In the genomic region with DNA sequence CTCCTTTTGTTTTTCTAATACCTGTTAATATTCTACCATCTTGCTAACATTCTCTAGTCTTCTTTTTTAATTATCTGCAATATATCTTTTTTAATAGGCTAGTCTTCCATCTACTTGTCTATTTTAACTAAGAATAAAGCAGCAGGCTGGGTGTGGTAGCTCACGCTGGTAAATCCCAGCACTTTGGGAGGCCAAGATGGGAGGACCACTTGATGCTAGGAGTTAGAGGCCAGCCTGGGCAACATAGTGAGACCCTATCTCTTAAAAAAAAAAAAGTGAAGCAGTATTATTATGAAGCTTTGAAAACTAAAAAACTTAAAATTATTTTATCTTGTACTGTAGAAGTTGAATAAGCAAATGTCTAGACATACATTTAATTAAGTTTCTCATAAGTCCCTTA, we compare ENCODE assay signal across 29 cellular contexts. TPM values are rescaled to one million over a fixed set of nuclear protein-coding genes. Genes with fewer than 3 reads are reported as not detected.
DNase-seq lines count a peak whose midpoint lies in the region; ATAC-seq, FAIRE-seq and TF ChIP-seq lines count a peak whose summit lies in the region.
"Had no signal": no experiment of that assay in that cellular context is flagged by ENCODE, and none has a peak within 500 bp of the region (broad histone marks: within the 10 kb centered on the region; RNA-seq: fewer than 3 reads in every experiment).

No MANE protein-coding gene starts in this region.

- no peak overlapping the region for H3K9ac ChIP-seq in K562 (ENCODE audit: insufficient read depth in 1 of 2, low read depth in 2 of 2, low read length in 2 of 2)
- H3K9ac ChIP-seq: BLaER1; BLaER1 treated with 17β-estradiol and CSF1 and Interleukin-3, amounts not matched to agents 10 nM and 100 nM had no signal

- no peak for ATAC-seq in K562
- ATAC-seq: A549; CD8-positive, alpha-beta T cell had no signal

- H3K27ac ChIP-seq in K562 (ENCODE audit: extremely low read depth, low read depth, low read length) (no peak overlapping the region), tibial artery (no peak overlapping the region)
- H3K27ac ChIP-seq: 22Rv1; A549; BLaER1; BLaER1 treated with 17β-estradiol and CSF1 and Interleukin-3, amounts not matched to agents 10 nM and 100 nM; C4-2B had no signal

- peaks cover 20% of the 10 kb centered on the region; the same call in 2 of the 3 replicates for H3K79me2 ChIP-seq in K562 (ENCODE audit: control insufficient read depth, insufficient read depth, low read length)

- in situ Hi-C loops in K562 (cut with MboI), result no loop called here

- intact Hi-C loops in K562 (cut with micrococcal nuclease), result no loop called here
- intact Hi-C loops in tibial artery (cut with DNase I; ENCODE audit: low total_unique reads), result no loop called here

- TF ChIP-seq RAD21 in K562 (CRISPR knock-in tag; conservative IDR thresholded peaks at IDR 0.05 in 1 of 2, IDR thresholded peaks at IDR 0.05 in 1 of 2), result no peak

- TF ChIP-seq POLR2A in K562 (conservative IDR thresholded peaks at IDR 0.05), result no peak

- H3K4me1 ChIP-seq in K562 (replicated peaks in 1 of 2; ENCODE audit: control insufficient read depth in 2 of 2, insufficient read depth in 2 of 2, low read length in 2 of 2) (no peaks in the 10 kb centered on the region), tibial artery (peaks cover 0 to 7% (median 0%) of the 10 kb centered on the region in 4 donors)
- H3K4me1 ChIP-seq: A549; BE2C; BLaER1; BLaER1 treated with 17β-estradiol and CSF1 and Interleukin-3, amounts not matched to agents 10 nM and 100 nM had no signal

- H3K27me3 ChIP-seq in K562 (ENCODE audit: control insufficient read depth in 2 of 2, insufficient read depth in 2 of 2, low read length in 2 of 2), result no peaks in the 10 kb centered on the region
- H3K27me3 ChIP-seq in tibial artery, result no peaks in the 10 kb centered on the region
- H3K27me3 ChIP-seq: BE2C; BLaER1; BLaER1 treated with 17β-estradiol and CSF1 and Interleukin-3, amounts not matched to agents 10 nM and 100 nM had no signal

- TF ChIP-seq CTCF in K562 (IDR thresholded peaks at IDR 0.05 in 2 of 3, conservative IDR thresholded peaks at IDR 0.05 in 1 of 3; ENCODE audit: insufficient read depth in 2 of 3, low read depth in 1 of 3, low read length in 3 of 3) (no peak), tibial artery (IDR thresholded peaks at IDR 0.05) (no peak)

- no peak for DNase-seq in K562 (ENCODE audit: extremely low read depth in 1 of 4, low spot score in 3 of 4)
- DNase-seq in tibial artery, result no peak
- DNase-seq: 8988T; ACHN; AML-193; BE2C; C1 segment of cervical spinal cord; Caco-2; Calu3; CD4-positive, alpha-beta memory T cell; CD4-positive, alpha-beta T cell; CD4-positive, CD25-positive, alpha-beta regulatory T cell; CD8-positive, alpha-beta memory T cell; CD8-positive, alpha-beta T cell; COR-L47; DMS 273 treated with DMSO at 0.1 percent for 48 hours; DMS153; DMS53; DMS79; DMS79 treated with DMSO at 0.1 percent for 48 hours; DND-41; EL had no signal

- POLR2A ChIA-PET in K562 (lab: Yijun Ruan, JAX), result no interaction called here

- no peak overlapping the region for H3K4me2 ChIP-seq in K562 (ENCODE audit: insufficient read depth, low read length)
- H3K4me2 ChIP-seq: A549; BLaER1; BLaER1 treated with 17β-estradiol and CSF1 and Interleukin-3, amounts not matched to agents 10 nM and 100 nM had no signal

- no peaks in the 10 kb centered on the region for H4K20me1 ChIP-seq in K562 (replicated peaks; ENCODE audit: control insufficient read depth, insufficient read depth, low read length)

- H3K4me3 ChIP-seq in K562, result no peak overlapping the region
- no peak overlapping the region for H3K4me3 ChIP-seq in tibial artery
- H3K4me3 ChIP-seq: A549; BLaER1; BLaER1 treated with 17β-estradiol and CSF1 and Interleukin-3, amounts not matched to agents 10 nM and 100 nM had no signal

- no peak for TF ChIP-seq EP300 in K562 (IDR thresholded peaks at IDR 0.05; ENCODE audit: low read length)

- FAIRE-seq in K562 (lab: Jason Lieb, UNC), result no peak
- FAIRE-seq: A204.1, A549, D721Med had no signal

- no peaks in the 10 kb centered on the region for H3K9me1 ChIP-seq in K562 (ENCODE audit: control insufficient read depth, insufficient read depth, low read length)

- peaks cover 52% of the 10 kb centered on the region for H3K36me3 ChIP-seq in K562 (ENCODE audit: control insufficient read depth, insufficient read depth, low read length)
- peaks cover 55 to 64% (median 57%) of the 10 kb centered on the region in 3 donors for H3K36me3 ChIP-seq in tibial artery

- peaks cover 7% of the 10 kb centered on the region for H3K9me3 ChIP-seq in K562 (replicated peaks; ENCODE audit: control insufficient read depth, insufficient read depth, low read depth, low read length)
- H3K9me3 ChIP-seq in tibial artery, result no peaks in the 10 kb centered on the region
- H3K9me3 ChIP-seq: A549, BE2C, BLaER1, Caco-2 had no signal

- CTCF ChIA-PET in K562 (lab: Yijun Ruan, JAX; ENCODE audit: low intra/inter-chr PET ratio), result no interaction called here

- 100% methylated on average over 1 of the region's 1 CpG for WGBS in K562 (ENCODE audit: insufficient coverage, low coverage, missing lambda C conversion rate)

- H2AFZ ChIP-seq in K562 (ENCODE audit: low read depth, low read length), result no peak overlapping the region

- no TSS peak for BruUV-seq in K562 (replicated peaks; lab: Mats Ljungman, UMichigan)

RNA-seq across cellular contexts. Expression of a gene that starts 3.3 kb away (rescaled TPM):
- 5.7 and 21.4 TPM in 2 replicates for total RNA-seq in K562 (2011; cell fraction: chromatin; rRNA removed; ENCODE audit: low replicate concordance)
- total RNA-seq in K562 (2011; cell fraction: nucleolus; rRNA removed), result 4.5 and 7.4 TPM in 2 replicates
- 11.3 and 17.3 TPM in 2 replicates for total RNA-seq in K562 (2011; cell fraction: nucleoplasm; rRNA removed)
- total RNA-seq in K562 (2014; rRNA removed) (5.7 TPM in 2 replicates), K562 (2014; rRNA removed; fragmentation: Illumina TruSeq; extraction: Trizol) (8.6 and 9.4 TPM in 2 replicates), K562 (2015; rRNA removed; fragmentation: Illumina TruSeq; extraction: Trizol) (8.1 and 8.5 TPM in 2 replicates), K562 (2021) (6.0 and 6.1 TPM in 2 replicates)
- polyA plus RNA-seq in K562 (2011; rRNA removed) (8.9 and 10.3 TPM in 2 replicates), K562 (2014; fragmentation: Illumina TruSeq; extraction: Trizol) (7.1 and 8.2 TPM in 2 replicates), K562 (2014; fragmentation: Nextera tagmentation; extraction: Ambion mirVana) (1 to 10 TPM; 3.4 to 3.9 TPM), K562 (2014; rRNA removed) (4.9 and 5.0 TPM in 2 replicates)
- polyA plus RNA-seq in K562 (2011; cell fraction: cytosol; rRNA removed), result 2.4 and 5.3 TPM in 2 replicates
- 3.2 and 4.1 TPM in 2 replicates for polyA plus RNA-seq in K562 (2011; cell fraction: nucleus; rRNA removed)
- 5.2 and 5.7 TPM in 2 replicates for polyA plus RNA-seq in K562 (2012)
- polyA minus RNA-seq in K562 (2011; rRNA and poly(A)+ RNA removed), result 16.2 and 17.5 TPM in 2 replicates
- polyA minus RNA-seq in K562 (2011; cell fraction: cytosol; rRNA and poly(A)+ RNA removed), result 5.3 and 7.8 TPM in 2 replicates
- 3.1 and 5.4 TPM in 2 replicates for polyA minus RNA-seq in K562 (2011; cell fraction: nucleus; rRNA and poly(A)+ RNA removed)

RNA-seq across cellular contexts. Expression of a gene that starts 15.6 kb away (rescaled TPM):
- 24.6 and 59.2 TPM in 2 replicates for total RNA-seq in K562 (2011; cell fraction: chromatin; rRNA removed; ENCODE audit: low replicate concordance)
- 15.5 and 17.4 TPM in 2 replicates for total RNA-seq in K562 (2011; cell fraction: nucleolus; rRNA removed)
- total RNA-seq in K562 (2011; cell fraction: nucleoplasm; rRNA removed), result 27.4 and 33.8 TPM in 2 replicates
- total RNA-seq in K562 (2014; rRNA removed) (7.3 and 8.1 TPM in 2 replicates), K562 (2014; rRNA removed; fragmentation: Illumina TruSeq; extraction: Trizol) (16.6 and 18.7 TPM in 2 replicates), K562 (2015; rRNA removed; fragmentation: Illumina TruSeq; extraction: Trizol) (11.8 and 12.3 TPM in 2 replicates), K562 (2021) (19.2 and 19.6 TPM in 2 replicates)
- polyA plus RNA-seq in K562 (2011; rRNA removed) (9.9 and 17.2 TPM in 2 replicates), K562 (2014; fragmentation: Illumina TruSeq; extraction: Trizol) (9.3 and 11.2 TPM in 2 replicates), K562 (2014; fragmentation: Nextera tagmentation; extraction: Ambion mirVana) (10 to 100 TPM; 16.3 to 19.1 TPM), K562 (2014; rRNA removed) (7.4 and 8.2 TPM in 2 replicates)
- polyA plus RNA-seq in K562 (2011; cell fraction: cytosol; rRNA removed), result 2.0 and 6.6 TPM in 2 replicates
- 7.9 and 8.6 TPM in 2 replicates for polyA plus RNA-seq in K562 (2011; cell fraction: nucleus; rRNA removed)
- 6.5 and 12.9 TPM in 2 replicates for polyA plus RNA-seq in K562 (2012)
- 22.2 and 25.3 TPM in 2 replicates for polyA minus RNA-seq in K562 (2011; rRNA and poly(A)+ RNA removed)
- polyA minus RNA-seq in K562 (2011; cell fraction: cytosol; rRNA and poly(A)+ RNA removed), result 7.9 and 8.8 TPM in 2 replicates
- polyA minus RNA-seq in K562 (2011; cell fraction: nucleus; rRNA and poly(A)+ RNA removed), result 12.7 and 22.5 TPM in 2 replicates

RNA-seq across cellular contexts. Expression of a gene that starts 16.6 kb away (rescaled TPM):
- total RNA-seq in K562 (2011; cell fraction: chromatin; rRNA removed; ENCODE audit: low replicate concordance), result 82.8 and 92.7 TPM in 2 replicates
- 45.1 and 54.2 TPM in 2 replicates for total RNA-seq in K562 (2011; cell fraction: nucleolus; rRNA removed)
- total RNA-seq in K562 (2011; cell fraction: nucleoplasm; rRNA removed), result 55.9 and 62.3 TPM in 2 replicates
- total RNA-seq in K562 (2014; rRNA removed), result 8.0 and 14.3 TPM in 2 replicates
- 8.3 and 8.5 TPM in 2 replicates for total RNA-seq in K562 (2014; rRNA removed; fragmentation: Illumina TruSeq; extraction: Trizol)
- 10.6 and 11.7 TPM in 2 replicates for total RNA-seq in K562 (2015; rRNA removed; fragmentation: Illumina TruSeq; extraction: Trizol)
- 16.5 and 20.4 TPM in 2 replicates for total RNA-seq in K562 (2021)
- 12.5 and 13.3 TPM in 2 replicates for polyA plus RNA-seq in K562 (2011; rRNA removed)
- 6.8 and 7.9 TPM in 2 replicates for polyA plus RNA-seq in K562 (2011; cell fraction: cytosol; rRNA removed)
- 27.2 and 32.0 TPM in 2 replicates for polyA plus RNA-seq in K562 (2011; cell fraction: nucleus; rRNA removed)
- polyA plus RNA-seq in K562 (2012), result 13.5 and 17.6 TPM in 2 replicates
- 11.1 and 11.5 TPM in 2 replicates for polyA plus RNA-seq in K562 (2014; fragmentation: Illumina TruSeq; extraction: Trizol)
- polyA plus RNA-seq in K562 (2014; fragmentation: Nextera tagmentation; extraction: Ambion mirVana), result 1 to 10 TPM; 1.1 to 1.4 TPM
- 7.2 and 11.6 TPM in 2 replicates for polyA plus RNA-seq in K562 (2014; rRNA removed)
- 20.5 and 32.2 TPM in 2 replicates for polyA minus RNA-seq in K562 (2011; rRNA and poly(A)+ RNA removed)
- 11.3 and 13.2 TPM in 2 replicates for polyA minus RNA-seq in K562 (2011; cell fraction: cytosol; rRNA and poly(A)+ RNA removed)
- polyA minus RNA-seq in K562 (2011; cell fraction: nucleus; rRNA and poly(A)+ RNA removed), result 30.6 and 44.5 TPM in 2 replicates
